Comparison of ENCODE assay signal across 17 cellular contexts in genomic region chr17:80232438-80232837, GRCh38. TPM values are rescaled to one million over a fixed set of nuclear protein-coding genes. Genes with fewer than 3 reads are reported as not detected.
A peak's percentile ranks its signal among the peaks of the same experiment; 100 is the strongest.
DNase-seq lines count a peak whose midpoint lies in the region; ATAC-seq, FAIRE-seq and TF ChIP-seq lines count a peak whose summit lies in the region.
"Had no signal": no experiment of that assay in that cellular context is flagged by ENCODE, and none has a peak within 500 bp of the region (broad histone marks: within the 10 kb centered on the region; RNA-seq: fewer than 3 reads in every experiment).

No MANE protein-coding gene starts in this region.

- H3K27ac Mint-ChIP-seq in naive thymus-derived CD4-positive, alpha-beta T cell = peak overlapping the region in 1 of 9 donors; percentile 10
- H3K27ac Mint-ChIP-seq: CD14-positive monocyte, GM23338 had no signal

- no peak for TF ChIP-seq EP300 in A549 (IDR thresholded peaks at IDR 0.05)
- no peak for TF ChIP-seq EP300 in K562 (IDR thresholded peaks at IDR 0.05; ENCODE audit: low read length)

- no peak overlapping the region for H3K4me2 ChIP-seq in A549
- no peak overlapping the region for H3K4me2 ChIP-seq in BLaER1
- no peak overlapping the region for H3K4me2 ChIP-seq in K562 (ENCODE audit: insufficient read depth, low read length)
- H3K4me2 ChIP-seq: GM23338 had no signal

- no peak overlapping the region for H3K4me3 Mint-ChIP-seq in naive thymus-derived CD4-positive, alpha-beta T cell
- H3K4me3 Mint-ChIP-seq: GM23338 had no signal

- ATAC-seq in A549 = no peak
- ATAC-seq in K562 = no peak
- ATAC-seq in naive thymus-derived CD4-positive, alpha-beta T cell = no peak
- ATAC-seq: GM23338 had no signal

- 80% methylated on average over 1 of the region's 1 CpG for WGBS in A549 (ENCODE audit: missing lambda C conversion rate)
- WGBS in K562 (ENCODE audit: insufficient coverage, low coverage, missing lambda C conversion rate) = 45% methylated on average over 1 of the region's 1 CpG

- H4K20me1 ChIP-seq in BLaER1 (no peaks in the 10 kb centered on the region), K562 (replicated peaks; ENCODE audit: control insufficient read depth, insufficient read depth, low read length) (no peaks in the 10 kb centered on the region)

- TF ChIP-seq RAD21 in A549 (conservative IDR thresholded peaks at IDR 0.05 in 1 of 2, IDR thresholded peaks at IDR 0.05 in 1 of 2) (no peak), K562 (CRISPR knock-in tag; conservative IDR thresholded peaks at IDR 0.05 in 1 of 2, IDR thresholded peaks at IDR 0.05 in 1 of 2) (no peak)

- H3K36me3 ChIP-seq in BLaER1 = no peaks in the 10 kb centered on the region
- no peaks in the 10 kb centered on the region for H3K36me3 ChIP-seq in K562 (ENCODE audit: control insufficient read depth, insufficient read depth, low read length)
- H3K36me3 ChIP-seq in naive thymus-derived CD4-positive, alpha-beta T cell (ENCODE audit: control insufficient read depth in 2 of 3, insufficient read depth in 3 of 3, low read length in 3 of 3) = peaks cover 0 to 65% (median 2%) of the 10 kb centered on the region in 3 experiments

- no peaks in the 10 kb centered on the region for H3K27me3 Mint-ChIP-seq in naive thymus-derived CD4-positive, alpha-beta T cell
- H3K27me3 Mint-ChIP-seq: CD4-positive, alpha-beta memory T cell had no signal

- no peak overlapping the region for H3K4me3 ChIP-seq in A549
- peak overlapping the region; percentile 14; the same call in 1 of the 2 replicates for H3K4me3 ChIP-seq in BLaER1
- no peak overlapping the region for H3K4me3 ChIP-seq in K562
- H3K4me3 ChIP-seq in naive thymus-derived CD4-positive, alpha-beta T cell (ENCODE audit: low read length) = no peak overlapping the region
- H3K4me3 ChIP-seq: GM23338 had no signal

- FAIRE-seq in A549 (lab: Jason Lieb, UNC) (no peak), K562 (lab: Jason Lieb, UNC) (peak; percentile 19)
- FAIRE-seq: A204.1, GM12892, H54 had no signal

- intact Hi-C loops in K562 (cut with micrococcal nuclease) = no loop called here
- intact Hi-C loops in naive thymus-derived CD4-positive, alpha-beta T cell (cut with micrococcal nuclease) = no loop called here

- H3K27me3 ChIP-seq in BLaER1 (no peaks in the 10 kb centered on the region), K562 (ENCODE audit: control insufficient read depth in 2 of 2, insufficient read depth in 2 of 2, low read length in 2 of 2) (no peaks in the 10 kb centered on the region)
- no peaks in the 10 kb centered on the region for H3K27me3 ChIP-seq in naive thymus-derived CD4-positive, alpha-beta T cell (ENCODE audit: control insufficient read depth in 2 of 2, insufficient read depth in 2 of 2, low read length in 2 of 2)

- H3K9me3 Mint-ChIP-seq in naive thymus-derived CD4-positive, alpha-beta T cell = peaks cover 0 to 34% (median 17%) of the 10 kb centered on the region in 11 donors

- TF ChIP-seq POLR2A in A549 (IDR thresholded peaks at IDR 0.05; ENCODE audit: low read length) (no peak), K562 (conservative IDR thresholded peaks at IDR 0.05) (no peak)

- CTCF ChIA-PET in A549 (lab: Yijun Ruan, JAX) (interaction anchor here (0.9 to 1.9 kb wide), 3 partner anchors 36 to 131 kb away, joined by 3 to 7 read pairs (median 4); partner anchors contain the start of gene GAA), K562 (lab: Yijun Ruan, JAX; ENCODE audit: low intra/inter-chr PET ratio) (no interaction called here)
- CTCF ChIA-PET in naive thymus-derived CD4-positive, alpha-beta T cell (lab: Charles Lee) = interaction anchor here (0.8 kb wide), 1 partner anchor 413 kb away, joined by 3 read pairs; no protein-coding TSS in a partner anchor

- H3K9me1 ChIP-seq in K562 (ENCODE audit: control insufficient read depth, insufficient read depth, low read length) = no peaks in the 10 kb centered on the region

- no peak overlapping the region for H3K27ac ChIP-seq in A549
- no peak overlapping the region for H3K27ac ChIP-seq in BLaER1
- H3K27ac ChIP-seq in K562 (ENCODE audit: extremely low read depth, low read depth, low read length) = no peak overlapping the region
- H3K27ac ChIP-seq in naive thymus-derived CD4-positive, alpha-beta T cell (ENCODE audit: low read depth, low read length) = no peak overlapping the region

- H3K4me1 ChIP-seq in A549 (no peaks in the 10 kb centered on the region), BLaER1 (no peaks in the 10 kb centered on the region), K562 (replicated peaks in 1 of 2; ENCODE audit: control insufficient read depth in 2 of 2, insufficient read depth in 2 of 2, low read length in 2 of 2) (peaks cover 0 to 4% of the 10 kb centered on the region in 2 experiments; a peak in 1 of 5 replicates)
- no peaks in the 10 kb centered on the region for H3K4me1 ChIP-seq in naive thymus-derived CD4-positive, alpha-beta T cell (ENCODE audit: control insufficient read depth in 2 of 2, insufficient read depth in 2 of 2, low read length in 2 of 2)

- in situ Hi-C loops in K562 (cut with MboI) = no loop called here

- H2AFZ ChIP-seq in K562 (ENCODE audit: low read depth, low read length) = no peak overlapping the region
- H2AFZ ChIP-seq: GM23338 had no signal

- peaks cover 30% of the 10 kb centered on the region for H3K9me3 ChIP-seq in A549
- peaks cover 49% of the 10 kb centered on the region for H3K9me3 ChIP-seq in BLaER1
- H3K9me3 ChIP-seq in K562 (replicated peaks; ENCODE audit: control insufficient read depth, insufficient read depth, low read depth, low read length) = no peaks in the 10 kb centered on the region
- peaks cover 0 to 18% (median 0%) of the 10 kb centered on the region in 3 experiments for H3K9me3 ChIP-seq in naive thymus-derived CD4-positive, alpha-beta T cell (ENCODE audit: control insufficient read depth in 2 of 3, low read length in 3 of 3)

- H3K4me1 Mint-ChIP-seq in naive thymus-derived CD4-positive, alpha-beta T cell = peaks cover 0 to 2% (median 0%) of the 10 kb centered on the region in 7 donors
- H3K4me1 Mint-ChIP-seq: CD14-positive monocyte, GM23338 had no signal

- DNase-seq in A549 (ENCODE audit: low read depth in 1 of 2, low spot score in 1 of 2) = no peak
- no peak for DNase-seq in K562 (ENCODE audit: extremely low read depth in 1 of 4, low spot score in 3 of 4)
- no peak for DNase-seq in naive thymus-derived CD4-positive, alpha-beta T cell
- DNase-seq in NCI-H524 treated with DMSO at 0.1 percent for 48 hours (lab: John Stamatoyannopoulos, UW) = no peak
- DNase-seq in T1000 (lab: John Stamatoyannopoulos, UW) = no peak
- DNase-seq: AML-193; CD4-positive, alpha-beta memory T cell; DMS153; DMS79; GDM1; HCEC 1CT had no signal

- H3K36me3 Mint-ChIP-seq in naive thymus-derived CD4-positive, alpha-beta T cell = peaks cover 17 to 65% (median 46%) of the 10 kb centered on the region in 5 donors

- POLR2A ChIA-PET in A549 (lab: Yijun Ruan, JAX) (no interaction called here), K562 (lab: Yijun Ruan, JAX) (no interaction called here)
- POLR2A ChIA-PET in naive thymus-derived CD4-positive, alpha-beta T cell (lab: Charles Lee) = interaction anchor here (1.1 to 1.8 kb wide), 2 partner anchors 13 to 128 kb away, joined by 3 to 5 read pairs; partner anchors contain the start of genes SGSH and SLC26A11

- H3K79me2 ChIP-seq in K562 (ENCODE audit: control insufficient read depth, insufficient read depth, low read length) = no peaks in the 10 kb centered on the region

- no TSS peak for BruUV-seq in K562 (replicated peaks; lab: Mats Ljungman, UMichigan)

- TF ChIP-seq CTCF in A549 (IDR thresholded peaks at IDR 0.05) (no peak), K562 (IDR thresholded peaks at IDR 0.05 in 2 of 3, conservative IDR thresholded peaks at IDR 0.05 in 1 of 3; ENCODE audit: insufficient read depth in 2 of 3, low read depth in 1 of 3, low read length in 3 of 3) (no peak)

- H3K9ac ChIP-seq in BLaER1 (no peak overlapping the region), K562 (ENCODE audit: insufficient read depth in 1 of 2, low read depth in 2 of 2, low read length in 2 of 2) (no peak overlapping the region)

RNA-seq across cellular contexts. Expression of gene SLC26A11, which starts 12.2 kb away (rescaled TPM):
- 8.3 and 9.5 TPM in 2 replicates for polyA plus RNA-seq in A549 (2011; rRNA removed)
- 13.7 and 22.6 TPM in 2 replicates for polyA plus RNA-seq in A549 (2012; cell fraction: cytosol; rRNA removed)
- polyA plus RNA-seq in A549 (2012; cell fraction: nucleus; rRNA removed) = 75.4 and 89.8 TPM in 2 replicates
- 9.1 to 13.7 TPM (median 13.1 TPM) in 3 replicates for polyA plus RNA-seq in A549 (2017; fragmentation: RNase III; extraction: RNeasy Plus Mini Kit Qiagen cat#74134 plus additional on column Dnase treatment)
- 6.9 and 12.4 TPM in 2 replicates for polyA minus RNA-seq in A549 (2011; rRNA and poly(A)+ RNA removed)
- total RNA-seq in K562 (2011; cell fraction: chromatin; rRNA removed; ENCODE audit: low replicate concordance) = 8.5 and 21.1 TPM in 2 replicates
- total RNA-seq in K562 (2011; cell fraction: nucleolus; rRNA removed) = 13.3 and 15.8 TPM in 2 replicates
- total RNA-seq in K562 (2011; cell fraction: nucleoplasm; rRNA removed) = 6.9 and 13.1 TPM in 2 replicates
- 1.5 and 3.4 TPM in 2 replicates for total RNA-seq in K562 (2014; rRNA removed)
- total RNA-seq in K562 (2014; rRNA removed; fragmentation: Illumina TruSeq; extraction: Trizol) = 0.38 and 0.91 TPM in 2 replicates
- 1.0 and 1.4 TPM in 2 replicates for total RNA-seq in K562 (2015; rRNA removed; fragmentation: Illumina TruSeq; extraction: Trizol)
- total RNA-seq in K562 (2021) = 3.1 and 4.0 TPM in 2 replicates
- polyA plus RNA-seq in K562 (2011; rRNA removed) = 0.52 and 0.53 TPM in 2 replicates
- polyA plus RNA-seq in K562 (2011; cell fraction: cytosol; rRNA removed) = 0.43 and 1.2 TPM in 2 replicates
- 4.1 and 8.1 TPM in 2 replicates for polyA plus RNA-seq in K562 (2011; cell fraction: nucleus; rRNA removed)
- 2.7 and 5.4 TPM in 2 replicates for polyA plus RNA-seq in K562 (2012)
- polyA plus RNA-seq in K562 (2014; fragmentation: Illumina TruSeq; extraction: Trizol) = 1.4 and 1.9 TPM in 2 replicates
- under 1 TPM in 1 of 2 experiments, not detected in 1; 0.06 TPM for polyA plus RNA-seq in K562 (2014; fragmentation: Nextera tagmentation; extraction: Ambion mirVana)
- 2.8 and 4.2 TPM in 2 replicates for polyA plus RNA-seq in K562 (2014; rRNA removed)
- 0.46 TPM in 1 of 2 replicates, not detected in the other for polyA minus RNA-seq in K562 (2011; rRNA and poly(A)+ RNA removed)
- polyA minus RNA-seq in K562 (2011; cell fraction: cytosol; rRNA and poly(A)+ RNA removed) = 0.57 and 1.9 TPM in 2 replicates
- 1.2 and 2.0 TPM in 2 replicates for polyA minus RNA-seq in K562 (2011; cell fraction: nucleus; rRNA and poly(A)+ RNA removed)
- 10 to 100 TPM in 4 of 5 experiments, 1 to 10 TPM in 1; 7.9 to 87.5 (median 67.5) TPM for total RNA-seq in naive thymus-derived CD4-positive, alpha-beta T cell
- 1 to 10 TPM; 3.7 to 7.3 TPM for polyA plus RNA-seq in naive thymus-derived CD4-positive, alpha-beta T cell

RNA-seq across cellular contexts. Expression of gene SGSH, which starts 12.3 kb away (rescaled TPM):
- polyA plus RNA-seq in A549 (2011; rRNA removed) = 14.1 and 14.5 TPM in 2 replicates
- polyA plus RNA-seq in A549 (2012; cell fraction: cytosol; rRNA removed) = 25.4 and 26.4 TPM in 2 replicates
- 118 and 137 TPM in 2 replicates for polyA plus RNA-seq in A549 (2012; cell fraction: nucleus; rRNA removed)
- polyA plus RNA-seq in A549 (2017; fragmentation: RNase III; extraction: RNeasy Plus Mini Kit Qiagen cat#74134 plus additional on column Dnase treatment) = 24.0 to 26.2 TPM (median 24.7 TPM) in 3 replicates
- 9.2 and 12.4 TPM in 2 replicates for polyA minus RNA-seq in A549 (2011; rRNA and poly(A)+ RNA removed)
- 47.4 and 72.7 TPM in 2 replicates for total RNA-seq in K562 (2011; cell fraction: chromatin; rRNA removed; ENCODE audit: low replicate concordance)
- total RNA-seq in K562 (2011; cell fraction: nucleolus; rRNA removed) = 43.5 and 52.4 TPM in 2 replicates
- total RNA-seq in K562 (2011; cell fraction: nucleoplasm; rRNA removed) = 40.5 and 41.1 TPM in 2 replicates
- 5.1 and 7.3 TPM in 2 replicates for total RNA-seq in K562 (2014; rRNA removed)
- total RNA-seq in K562 (2014; rRNA removed; fragmentation: Illumina TruSeq; extraction: Trizol) = 2.5 and 2.6 TPM in 2 replicates
- 4.6 and 4.9 TPM in 2 replicates for total RNA-seq in K562 (2015; rRNA removed; fragmentation: Illumina TruSeq; extraction: Trizol)
- 11.8 and 15.7 TPM in 2 replicates for total RNA-seq in K562 (2021)
- polyA plus RNA-seq in K562 (2011; rRNA removed) = 2.5 and 4.8 TPM in 2 replicates
- polyA plus RNA-seq in K562 (2011; cell fraction: cytosol; rRNA removed) = 3.7 and 4.2 TPM in 2 replicates
- 19.2 and 29.1 TPM in 2 replicates for polyA plus RNA-seq in K562 (2011; cell fraction: nucleus; rRNA removed)
- 13.7 and 21.2 TPM in 2 replicates for polyA plus RNA-seq in K562 (2012)
- polyA plus RNA-seq in K562 (2014; fragmentation: Illumina TruSeq; extraction: Trizol) = 6.3 and 11.2 TPM in 2 replicates
- polyA plus RNA-seq in K562 (2014; fragmentation: Nextera tagmentation; extraction: Ambion mirVana) = under 1 TPM; 0.25 to 0.31 TPM
- polyA plus RNA-seq in K562 (2014; rRNA removed) = 8.2 and 9.8 TPM in 2 replicates
- 2.6 TPM in 2 replicates for polyA minus RNA-seq in K562 (2011; rRNA and poly(A)+ RNA removed)
- 4.5 and 6.9 TPM in 2 replicates for polyA minus RNA-seq in K562 (2011; cell fraction: cytosol; rRNA and poly(A)+ RNA removed)
- 3.4 and 6.3 TPM in 2 replicates for polyA minus RNA-seq in K562 (2011; cell fraction: nucleus; rRNA and poly(A)+ RNA removed)
- 100 to 1,000 TPM in 4 of 5 experiments, 10 to 100 TPM in 1; 32.8 to 181 (median 147) TPM for total RNA-seq in naive thymus-derived CD4-positive, alpha-beta T cell
- 10 to 100 TPM; 31.1 to 55.2 TPM for polyA plus RNA-seq in naive thymus-derived CD4-positive, alpha-beta T cell

RNA-seq across cellular contexts. Expression of gene RNF213, which starts 28.2 kb away (rescaled TPM):
- polyA plus RNA-seq in A549 (2011; rRNA removed) (127 and 182 TPM in 2 replicates), A549 (2017; fragmentation: RNase III; extraction: RNeasy Plus Mini Kit Qiagen cat#74134 plus additional on column Dnase treatment) (55.6 to 61.6 TPM (median 59.1 TPM) in 3 replicates), K562 (2011; rRNA removed) (26.7 and 36.2 TPM in 2 replicates), K562 (2014; fragmentation: Illumina TruSeq; extraction: Trizol) (24.2 and 26.9 TPM in 2 replicates), K562 (2014; fragmentation: Nextera tagmentation; extraction: Ambion mirVana) (1 to 10 TPM; 5.3 to 7.1 TPM), K562 (2014; rRNA removed) (15.9 and 20.1 TPM in 2 replicates)
- polyA plus RNA-seq in A549 (2012; cell fraction: cytosol; rRNA removed) = 64.8 and 76.2 TPM in 2 replicates
- polyA plus RNA-seq in A549 (2012; cell fraction: nucleus; rRNA removed) = 268 and 329 TPM in 2 replicates
- polyA minus RNA-seq in A549 (2011; rRNA and poly(A)+ RNA removed) = 331 and 462 TPM in 2 replicates
- 548 and 579 TPM in 2 replicates for total RNA-seq in K562 (2011; cell fraction: chromatin; rRNA removed; ENCODE audit: low replicate concordance)
- 219 and 226 TPM in 2 replicates for total RNA-seq in K562 (2011; cell fraction: nucleolus; rRNA removed)
- total RNA-seq in K562 (2011; cell fraction: nucleoplasm; rRNA removed) = 260 and 263 TPM in 2 replicates
- total RNA-seq in K562 (2014; rRNA removed) (13.2 and 17.1 TPM in 2 replicates), K562 (2014; rRNA removed; fragmentation: Illumina TruSeq; extraction: Trizol) (19.8 and 20.9 TPM in 2 replicates), K562 (2015; rRNA removed; fragmentation: Illumina TruSeq; extraction: Trizol) (17.8 and 17.9 TPM in 2 replicates), K562 (2021) (33.6 and 34.3 TPM in 2 replicates)
- 14.1 and 15.8 TPM in 2 replicates for polyA plus RNA-seq in K562 (2011; cell fraction: cytosol; rRNA removed)
- 220 and 234 TPM in 2 replicates for polyA plus RNA-seq in K562 (2011; cell fraction: nucleus; rRNA removed)
- polyA plus RNA-seq in K562 (2012) = 27.2 and 54.8 TPM in 2 replicates
- 58.3 and 80.5 TPM in 2 replicates for polyA minus RNA-seq in K562 (2011; rRNA and poly(A)+ RNA removed)
- polyA minus RNA-seq in K562 (2011; cell fraction: cytosol; rRNA and poly(A)+ RNA removed) = 48.1 and 56.1 TPM in 2 replicates
- 71.6 and 112 TPM in 2 replicates for polyA minus RNA-seq in K562 (2011; cell fraction: nucleus; rRNA and poly(A)+ RNA removed)
- 100 to 1,000 TPM; 317 to 775 (median 426) TPM for total RNA-seq in naive thymus-derived CD4-positive, alpha-beta T cell
- 10 to 100 TPM; 33.3 to 49.6 TPM for polyA plus RNA-seq in naive thymus-derived CD4-positive, alpha-beta T cell

Comparison
In these comparisons a context has a peak if more than half of its experiments do, and no peak if none do; other contexts are left out.
1. Of the 35 proteins assayed by ChIP-seq in both K562 and A549: peak only in K562: none; only in A549: KDM1A; in both: none; in neither: 34.